Comparison of ENCODE assay signal across 1 cellular context in the genomic region with DNA sequence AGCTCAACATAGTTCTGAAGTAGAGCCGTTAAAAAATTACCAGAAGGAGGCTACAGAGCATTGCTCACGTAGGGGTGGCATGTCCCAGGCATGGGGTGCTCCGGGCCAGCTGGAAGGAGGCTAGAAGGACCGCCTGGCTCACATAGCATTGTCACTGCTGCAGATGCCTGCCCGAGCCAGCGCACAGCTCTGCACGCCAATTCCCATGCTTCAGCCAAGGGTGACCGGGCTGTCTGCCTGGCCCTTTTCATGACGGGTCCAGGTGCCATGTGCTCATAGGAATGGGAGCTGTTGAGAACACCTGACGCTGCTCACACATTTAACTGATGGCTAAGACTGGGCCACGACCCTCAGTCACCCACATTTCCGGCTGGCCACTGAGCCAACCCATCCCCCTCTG.
TF ChIP-seq lines count a peak whose summit lies in the region.

No MANE protein-coding gene starts in this region.

TF ChIP-seq in GM23338, 12 proteins besides CTCF, POLR2A, EP300 and RAD21 (continued from another document):
- TF ChIP-seq, protein P1, sequence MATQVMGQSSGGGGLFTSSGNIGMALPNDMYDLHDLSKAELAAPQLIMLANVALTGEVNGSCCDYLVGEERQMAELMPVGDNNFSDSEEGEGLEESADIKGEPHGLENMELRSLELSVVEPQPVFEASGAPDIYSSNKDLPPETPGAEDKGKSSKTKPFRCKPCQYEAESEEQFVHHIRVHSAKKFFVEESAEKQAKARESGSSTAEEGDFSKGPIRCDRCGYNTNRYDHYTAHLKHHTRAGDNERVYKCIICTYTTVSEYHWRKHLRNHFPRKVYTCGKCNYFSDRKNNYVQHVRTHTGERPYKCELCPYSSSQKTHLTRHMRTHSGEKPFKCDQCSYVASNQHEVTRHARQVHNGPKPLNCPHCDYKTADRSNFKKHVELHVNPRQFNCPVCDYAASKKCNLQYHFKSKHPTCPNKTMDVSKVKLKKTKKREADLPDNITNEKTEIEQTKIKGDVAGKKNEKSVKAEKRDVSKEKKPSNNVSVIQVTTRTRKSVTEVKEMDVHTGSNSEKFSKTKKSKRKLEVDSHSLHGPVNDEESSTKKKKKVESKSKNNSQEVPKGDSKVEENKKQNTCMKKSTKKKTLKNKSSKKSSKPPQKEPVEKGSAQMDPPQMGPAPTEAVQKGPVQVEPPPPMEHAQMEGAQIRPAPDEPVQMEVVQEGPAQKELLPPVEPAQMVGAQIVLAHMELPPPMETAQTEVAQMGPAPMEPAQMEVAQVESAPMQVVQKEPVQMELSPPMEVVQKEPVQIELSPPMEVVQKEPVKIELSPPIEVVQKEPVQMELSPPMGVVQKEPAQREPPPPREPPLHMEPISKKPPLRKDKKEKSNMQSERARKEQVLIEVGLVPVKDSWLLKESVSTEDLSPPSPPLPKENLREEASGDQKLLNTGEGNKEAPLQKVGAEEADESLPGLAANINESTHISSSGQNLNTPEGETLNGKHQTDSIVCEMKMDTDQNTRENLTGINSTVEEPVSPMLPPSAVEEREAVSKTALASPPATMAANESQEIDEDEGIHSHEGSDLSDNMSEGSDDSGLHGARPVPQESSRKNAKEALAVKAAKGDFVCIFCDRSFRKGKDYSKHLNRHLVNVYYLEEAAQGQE (IDR thresholded peaks at IDR 0.05; ENCODE audit: unreplicated experiment) = no peak
- no peak for TF ChIP-seq CREB1 (CRISPR knock-in tag; IDR thresholded peaks at IDR 0.05; ENCODE audit: low read depth)
- TF ChIP-seq EZH2 (IDR thresholded peaks at IDR 0.05; ENCODE audit: low read depth, unreplicated experiment) = no peak
- TF ChIP-seq, protein P2, sequence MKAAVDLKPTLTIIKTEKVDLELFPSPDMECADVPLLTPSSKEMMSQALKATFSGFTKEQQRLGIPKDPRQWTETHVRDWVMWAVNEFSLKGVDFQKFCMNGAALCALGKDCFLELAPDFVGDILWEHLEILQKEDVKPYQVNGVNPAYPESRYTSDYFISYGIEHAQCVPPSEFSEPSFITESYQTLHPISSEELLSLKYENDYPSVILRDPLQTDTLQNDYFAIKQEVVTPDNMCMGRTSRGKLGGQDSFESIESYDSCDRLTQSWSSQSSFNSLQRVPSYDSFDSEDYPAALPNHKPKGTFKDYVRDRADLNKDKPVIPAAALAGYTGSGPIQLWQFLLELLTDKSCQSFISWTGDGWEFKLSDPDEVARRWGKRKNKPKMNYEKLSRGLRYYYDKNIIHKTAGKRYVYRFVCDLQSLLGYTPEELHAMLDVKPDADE (IDR thresholded peaks at IDR 0.05) = no peak
- TF ChIP-seq ZNF331 (CRISPR knock-in tag; IDR thresholded peaks at IDR 0.05; ENCODE audit: low read depth) = no peak
